ENCODE assay signal across 1 cellular context in genomic region chr16:57191056-57191536, GRCh38.
A peak's percentile ranks its signal among the peaks of the same experiment; 100 is the strongest.
TF ChIP-seq lines count a peak whose summit lies in the region.

No MANE protein-coding gene starts in this region.

TF ChIP-seq in HEK293, 187 proteins besides CTCF, POLR2A, EP300 and RAD21:
- TF ChIP-seq OSR2 (tag by site-specific recombination; IDR thresholded peaks at IDR 0.05) = peak; percentile 37; the same call in 1 of the 2 replicates
- TF ChIP-seq ZNF629 (tag by site-specific recombination; IDR thresholded peaks at IDR 0.05) = 0 out of 2 replicates have a peak, but pooled peaks have one; percentile 33
- TF ChIP-seq ZNF580 (tag by site-specific recombination; IDR thresholded peaks at IDR 0.05) = peak; percentile 10; the same call in 1 of the 2 replicates
- 0 out of 2 replicates have a peak, but pooled peaks have one; percentile 61 for TF ChIP-seq ATF2 (tag by site-specific recombination; IDR thresholded peaks at IDR 0.05; ENCODE audit: low read depth)
- peak; percentile 87 for TF ChIP-seq PRDM6 (tag by site-specific recombination; IDR thresholded peaks at IDR 0.05)
- TF ChIP-seq ZNF660 (tag by site-specific recombination; IDR thresholded peaks at IDR 0.05) = no peak
- no peak for TF ChIP-seq ZNF19 (tag by site-specific recombination; IDR thresholded peaks at IDR 0.05; ENCODE audit: low read depth)
- no peak for TF ChIP-seq ZNF677 (tag by site-specific recombination; IDR thresholded peaks at IDR 0.05)
- TF ChIP-seq ZNF624 (tag by site-specific recombination; IDR thresholded peaks at IDR 0.05) = no peak
- peak; percentile 93 for TF ChIP-seq ZBTB48 (tag by site-specific recombination; IDR thresholded peaks at IDR 0.05)
- TF ChIP-seq ZNF692 (tag by site-specific recombination; IDR thresholded peaks at IDR 0.05) = 0 out of 2 replicates have a peak, but pooled peaks have one; percentile 31
- no peak for TF ChIP-seq ZNF133 (tag by site-specific recombination; IDR thresholded peaks at IDR 0.05)
- no peak for TF ChIP-seq ZNF518A (tag by site-specific recombination; conservative IDR thresholded peaks at IDR 0.05; ENCODE audit: low read depth)
- no peak for TF ChIP-seq PBX3 (CRISPR knock-in tag; IDR thresholded peaks at IDR 0.05)
- TF ChIP-seq ZBTB20 (tag by site-specific recombination; IDR thresholded peaks at IDR 0.05) = peak; percentile 66
- TF ChIP-seq FEZF1 (tag by site-specific recombination; IDR thresholded peaks at IDR 0.05) = peak; percentile 76
- peak; percentile 32; the same call in 1 of the 2 replicates for TF ChIP-seq ZNF366 (tag by site-specific recombination; conservative IDR thresholded peaks at IDR 0.05)
- TF ChIP-seq SP7 (tag by site-specific recombination; IDR thresholded peaks at IDR 0.05) = 0 out of 2 replicates have a peak, but pooled peaks have one; percentile 37
- TF ChIP-seq ZNF473 (tag by site-specific recombination; IDR thresholded peaks at IDR 0.05) = no peak
- 0 out of 2 replicates have a peak, but pooled peaks have one; percentile 30 for TF ChIP-seq ZNF24 (tag by site-specific recombination; IDR thresholded peaks at IDR 0.05)
- peak; percentile 38; the same call in 1 of the 2 replicates for TF ChIP-seq IKZF3 (tag by site-specific recombination; IDR thresholded peaks at IDR 0.05)
- no peak for TF ChIP-seq TRIM28 (IDR thresholded peaks at IDR 0.05; ENCODE audit: borderline replicate concordance, low read length)
- TF ChIP-seq, protein P1, sequence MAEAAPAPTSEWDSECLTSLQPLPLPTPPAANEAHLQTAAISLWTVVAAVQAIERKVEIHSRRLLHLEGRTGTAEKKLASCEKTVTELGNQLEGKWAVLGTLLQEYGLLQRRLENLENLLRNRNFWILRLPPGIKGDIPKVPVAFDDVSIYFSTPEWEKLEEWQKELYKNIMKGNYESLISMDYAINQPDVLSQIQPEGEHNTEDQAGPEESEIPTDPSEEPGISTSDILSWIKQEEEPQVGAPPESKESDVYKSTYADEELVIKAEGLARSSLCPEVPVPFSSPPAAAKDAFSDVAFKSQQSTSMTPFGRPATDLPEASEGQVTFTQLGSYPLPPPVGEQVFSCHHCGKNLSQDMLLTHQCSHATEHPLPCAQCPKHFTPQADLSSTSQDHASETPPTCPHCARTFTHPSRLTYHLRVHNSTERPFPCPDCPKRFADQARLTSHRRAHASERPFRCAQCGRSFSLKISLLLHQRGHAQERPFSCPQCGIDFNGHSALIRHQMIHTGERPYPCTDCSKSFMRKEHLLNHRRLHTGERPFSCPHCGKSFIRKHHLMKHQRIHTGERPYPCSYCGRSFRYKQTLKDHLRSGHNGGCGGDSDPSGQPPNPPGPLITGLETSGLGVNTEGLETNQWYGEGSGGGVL (tag by site-specific recombination; IDR thresholded peaks at IDR 0.05) = peak; percentile 33; the same call in 1 of the 2 replicates
- TF ChIP-seq ZXDB (tag by site-specific recombination; IDR thresholded peaks at IDR 0.05) = 0 out of 2 replicates have a peak, but pooled peaks have one; percentile 27
